Comparison of ENCODE assay signal across 7 cellular contexts in the genomic region with DNA sequence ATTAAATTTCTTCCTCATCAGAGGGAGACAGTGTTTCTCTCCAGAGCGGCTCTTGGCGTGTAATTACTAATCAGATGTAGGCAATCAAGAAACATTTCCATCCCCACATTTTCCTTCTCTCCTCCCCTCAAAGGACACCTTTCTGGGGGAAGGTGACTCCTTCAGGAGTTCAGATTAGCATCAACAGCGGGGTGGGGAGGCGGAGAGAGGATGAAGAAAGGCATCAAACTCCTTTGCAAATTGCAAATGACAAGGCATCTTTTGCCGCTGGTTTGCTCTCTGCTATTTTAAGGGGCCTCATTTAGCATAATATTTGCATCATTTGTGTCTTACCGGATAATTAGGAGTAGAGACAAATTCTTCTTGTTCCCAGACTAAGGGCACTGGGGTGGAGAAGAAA.
"Had no signal": no experiment of that assay in that cellular context is flagged by ENCODE, and none has a peak within 500 bp of the region (broad histone marks: within the 10 kb centered on the region; RNA-seq: fewer than 3 reads in every experiment).

No MANE protein-coding gene starts in this region.

- H3K4me3 ChIP-seq: GM23248, HAP-1, K562 had no signal

- H3K9me3 ChIP-seq: HAP-1 had no signal

- H3K36me3 ChIP-seq: HAP-1 had no signal

- H3K4me1 ChIP-seq: HAP-1 had no signal

- H3K27ac ChIP-seq: GM23248 had no signal

- FAIRE-seq: K562 had no signal

- H2AFZ ChIP-seq: GM23248 had no signal

- H3K9ac ChIP-seq: GM23248 had no signal

- DNase-seq: GM23248, H7, HFFc6, IMR-90, KG1 had no signal
